Comparison of ENCODE assay signal across 1 cellular context in genomic region chr19:2611483-2612464, GRCh38.
TF ChIP-seq lines count a peak whose summit lies in the region.

No MANE protein-coding gene starts in this region.

TF ChIP-seq in GM23338, 12 proteins besides CTCF, POLR2A, EP300 and RAD21 (continued from another document):
- TF ChIP-seq, protein P1, sequence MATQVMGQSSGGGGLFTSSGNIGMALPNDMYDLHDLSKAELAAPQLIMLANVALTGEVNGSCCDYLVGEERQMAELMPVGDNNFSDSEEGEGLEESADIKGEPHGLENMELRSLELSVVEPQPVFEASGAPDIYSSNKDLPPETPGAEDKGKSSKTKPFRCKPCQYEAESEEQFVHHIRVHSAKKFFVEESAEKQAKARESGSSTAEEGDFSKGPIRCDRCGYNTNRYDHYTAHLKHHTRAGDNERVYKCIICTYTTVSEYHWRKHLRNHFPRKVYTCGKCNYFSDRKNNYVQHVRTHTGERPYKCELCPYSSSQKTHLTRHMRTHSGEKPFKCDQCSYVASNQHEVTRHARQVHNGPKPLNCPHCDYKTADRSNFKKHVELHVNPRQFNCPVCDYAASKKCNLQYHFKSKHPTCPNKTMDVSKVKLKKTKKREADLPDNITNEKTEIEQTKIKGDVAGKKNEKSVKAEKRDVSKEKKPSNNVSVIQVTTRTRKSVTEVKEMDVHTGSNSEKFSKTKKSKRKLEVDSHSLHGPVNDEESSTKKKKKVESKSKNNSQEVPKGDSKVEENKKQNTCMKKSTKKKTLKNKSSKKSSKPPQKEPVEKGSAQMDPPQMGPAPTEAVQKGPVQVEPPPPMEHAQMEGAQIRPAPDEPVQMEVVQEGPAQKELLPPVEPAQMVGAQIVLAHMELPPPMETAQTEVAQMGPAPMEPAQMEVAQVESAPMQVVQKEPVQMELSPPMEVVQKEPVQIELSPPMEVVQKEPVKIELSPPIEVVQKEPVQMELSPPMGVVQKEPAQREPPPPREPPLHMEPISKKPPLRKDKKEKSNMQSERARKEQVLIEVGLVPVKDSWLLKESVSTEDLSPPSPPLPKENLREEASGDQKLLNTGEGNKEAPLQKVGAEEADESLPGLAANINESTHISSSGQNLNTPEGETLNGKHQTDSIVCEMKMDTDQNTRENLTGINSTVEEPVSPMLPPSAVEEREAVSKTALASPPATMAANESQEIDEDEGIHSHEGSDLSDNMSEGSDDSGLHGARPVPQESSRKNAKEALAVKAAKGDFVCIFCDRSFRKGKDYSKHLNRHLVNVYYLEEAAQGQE (IDR thresholded peaks at IDR 0.05; ENCODE audit: unreplicated experiment) = no peak
- TF ChIP-seq EZH2 (IDR thresholded peaks at IDR 0.05; ENCODE audit: low read depth, unreplicated experiment) (no peak), ZNF331 (CRISPR knock-in tag; IDR thresholded peaks at IDR 0.05; ENCODE audit: low read depth) (no peak), POLR2AphosphoS5 (IDR thresholded peaks at IDR 0.05; ENCODE audit: low read depth) (no peak), ZNF114 (CRISPR knock-in tag; IDR thresholded peaks at IDR 0.05) (no peak)
